1 cellular context compared by ENCODE assay signal in genomic region chr20:34302723-34303528, GRCh38.
TF ChIP-seq lines count a peak whose summit lies in the region.

AHCY (minus strand) TSS chr20:34303355; CDS start chr20:34303270, 85 bp downstream.

TF ChIP-seq in GM12878, 131 proteins besides CTCF, POLR2A, EP300 and RAD21 (continued from another document and continues in another):
- TF ChIP-seq, protein P1, sequence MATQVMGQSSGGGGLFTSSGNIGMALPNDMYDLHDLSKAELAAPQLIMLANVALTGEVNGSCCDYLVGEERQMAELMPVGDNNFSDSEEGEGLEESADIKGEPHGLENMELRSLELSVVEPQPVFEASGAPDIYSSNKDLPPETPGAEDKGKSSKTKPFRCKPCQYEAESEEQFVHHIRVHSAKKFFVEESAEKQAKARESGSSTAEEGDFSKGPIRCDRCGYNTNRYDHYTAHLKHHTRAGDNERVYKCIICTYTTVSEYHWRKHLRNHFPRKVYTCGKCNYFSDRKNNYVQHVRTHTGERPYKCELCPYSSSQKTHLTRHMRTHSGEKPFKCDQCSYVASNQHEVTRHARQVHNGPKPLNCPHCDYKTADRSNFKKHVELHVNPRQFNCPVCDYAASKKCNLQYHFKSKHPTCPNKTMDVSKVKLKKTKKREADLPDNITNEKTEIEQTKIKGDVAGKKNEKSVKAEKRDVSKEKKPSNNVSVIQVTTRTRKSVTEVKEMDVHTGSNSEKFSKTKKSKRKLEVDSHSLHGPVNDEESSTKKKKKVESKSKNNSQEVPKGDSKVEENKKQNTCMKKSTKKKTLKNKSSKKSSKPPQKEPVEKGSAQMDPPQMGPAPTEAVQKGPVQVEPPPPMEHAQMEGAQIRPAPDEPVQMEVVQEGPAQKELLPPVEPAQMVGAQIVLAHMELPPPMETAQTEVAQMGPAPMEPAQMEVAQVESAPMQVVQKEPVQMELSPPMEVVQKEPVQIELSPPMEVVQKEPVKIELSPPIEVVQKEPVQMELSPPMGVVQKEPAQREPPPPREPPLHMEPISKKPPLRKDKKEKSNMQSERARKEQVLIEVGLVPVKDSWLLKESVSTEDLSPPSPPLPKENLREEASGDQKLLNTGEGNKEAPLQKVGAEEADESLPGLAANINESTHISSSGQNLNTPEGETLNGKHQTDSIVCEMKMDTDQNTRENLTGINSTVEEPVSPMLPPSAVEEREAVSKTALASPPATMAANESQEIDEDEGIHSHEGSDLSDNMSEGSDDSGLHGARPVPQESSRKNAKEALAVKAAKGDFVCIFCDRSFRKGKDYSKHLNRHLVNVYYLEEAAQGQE (IDR thresholded peaks at IDR 0.05; ENCODE audit: low read depth, low read length): no peak
- TF ChIP-seq HDAC2 (IDR thresholded peaks at IDR 0.05) (no peak), BHLHE40 (IDR thresholded peaks at IDR 0.05; ENCODE audit: borderline replicate concordance in 1 of 2, low read depth in 2 of 2, low read length in 1 of 2) (peak; percentile 41 to 77; a peak in 1 of 4 replicates), KLF5 (IDR thresholded peaks at IDR 0.05; ENCODE audit: partially characterized antibody) (peak; percentile 42), KAT2A (conservative IDR thresholded peaks at IDR 0.05; ENCODE audit: control insufficient read depth, low read depth, low read length) (no peak), MYB (IDR thresholded peaks at IDR 0.05; ENCODE audit: borderline replicate concordance, low read depth, low read length) (no peak), GATAD2B (conservative IDR thresholded peaks at IDR 0.05; ENCODE audit: low read depth) (peak; percentile 94), BRCA1 (IDR thresholded peaks at IDR 0.05; ENCODE audit: low read depth, low read length) (no peak), SIN3A (IDR thresholded peaks at IDR 0.05; ENCODE audit: low read depth, low read length) (no peak; the same call in 1 of the 2 replicates), ZBED1 (IDR thresholded peaks at IDR 0.05; ENCODE audit: borderline replicate concordance) (no peak), ZSCAN29 (IDR thresholded peaks at IDR 0.05) (no peak), RAD51 (IDR thresholded peaks at IDR 0.05) (no peak), STAT1 (conservative IDR thresholded peaks at IDR 0.05) (no peak), TARDBP (IDR thresholded peaks at IDR 0.05; ENCODE audit: borderline replicate concordance) (no peak), CBFB (IDR thresholded peaks at IDR 0.05; ENCODE audit: low read depth) (no peak), PAX5 (IDR thresholded peaks at IDR 0.05; ENCODE audit: borderline replicate concordance, low read depth, low read length) (0 out of 2 replicates have a peak, but pooled peaks have one; percentile 16), CHD4 (IDR thresholded peaks at IDR 0.05) (0 out of 2 replicates have a peak, but pooled peaks have one; percentile 40), USF1 (IDR thresholded peaks at IDR 0.05; ENCODE audit: borderline replicate concordance, extremely low read length, insufficient read depth, low read depth, low read length) (no peak), CHD1 (IDR thresholded peaks at IDR 0.05; ENCODE audit: low read depth, low read length) (no peak), NR2C2 (IDR thresholded peaks at IDR 0.05; ENCODE audit: borderline replicate concordance, control insufficient read depth, insufficient read length, low read depth) (no peak), RFX5 (IDR thresholded peaks at IDR 0.05; ENCODE audit: low read depth, low read length) (no peak), ZNF217 (IDR thresholded peaks at IDR 0.05) (no peak), NFXL1 (IDR thresholded peaks at IDR 0.05; ENCODE audit: borderline replicate concordance) (no peak), ETV6 (conservative IDR thresholded peaks at IDR 0.05 in 1 of 2, IDR thresholded peaks at IDR 0.05 in 1 of 2; ENCODE audit: borderline replicate concordance in 1 of 2, low read depth in 1 of 2) (no peak), SMC3 (IDR thresholded peaks at IDR 0.05; ENCODE audit: borderline replicate concordance, low read length) (no peak), RELB (IDR thresholded peaks at IDR 0.05; ENCODE audit: low read depth) (peak; percentile 87), ZNF207 (IDR thresholded peaks at IDR 0.05; ENCODE audit: borderline replicate concordance) (peak; percentile 95; the same call in 1 of the 2 replicates), SRF (IDR thresholded peaks at IDR 0.05; ENCODE audit: low read depth in 2 of 2, low read length in 2 of 2) (0 out of 4 replicates have a peak, but pooled peaks of 1 of the 2 experiments have one; percentile 50), SPI1 (IDR thresholded peaks at IDR 0.05; ENCODE audit: borderline replicate concordance, insufficient read depth, low read depth, low read length) (peak; percentile 62), GABPA (IDR thresholded peaks at IDR 0.05; ENCODE audit: low read depth) (no peak), MYC (IDR thresholded peaks at IDR 0.05; ENCODE audit: insufficient read depth, insufficient read length, insufficient replicate concordance, low read length, severe bottlenecking) (peak; percentile 93), YY1 (IDR thresholded peaks at IDR 0.05; ENCODE audit: low read depth, low read length) (peak; percentile 92), TCF7 (IDR thresholded peaks at IDR 0.05; ENCODE audit: borderline replicate concordance) (no peak), NR2F1 (conservative IDR thresholded peaks at IDR 0.05) (no peak), CBX5 (IDR thresholded peaks at IDR 0.05; ENCODE audit: low read depth) (no peak), ASH2L (IDR thresholded peaks at IDR 0.05; ENCODE audit: borderline replicate concordance, low read depth) (0 out of 2 replicates have a peak, but pooled peaks have one; percentile 84), IRF3 (IDR thresholded peaks at IDR 0.05) (no peak), MEF2B (IDR thresholded peaks at IDR 0.05; ENCODE audit: partially characterized antibody, poor library complexity, severe bottlenecking) (peak; percentile 85), ZBTB4 (CRISPR knock-in tag; IDR thresholded peaks at IDR 0.05) (no peak), CBX3 (IDR thresholded peaks at IDR 0.05; ENCODE audit: borderline replicate concordance, low read depth) (no peak), CREB1 (IDR thresholded peaks at IDR 0.05; ENCODE audit: low read depth) (peak; percentile 65), SUPT20H (IDR thresholded peaks at IDR 0.05; ENCODE audit: borderline replicate concordance, control insufficient read depth, low read depth, low read length) (no peak), EGR1 (IDR thresholded peaks at IDR 0.05; ENCODE audit: borderline replicate concordance in 1 of 2, low read depth in 2 of 2, low read length in 2 of 2) (no peak), SIX5 (IDR thresholded peaks at IDR 0.05; ENCODE audit: low read depth, low read length, severe bottlenecking) (peak; percentile 89), MLLT1 (IDR thresholded peaks at IDR 0.05) (peak; percentile 97), BCL11A (IDR thresholded peaks at IDR 0.05; ENCODE audit: low read depth, low read length) (no peak)
- TF ChIP-seq, protein P2, sequence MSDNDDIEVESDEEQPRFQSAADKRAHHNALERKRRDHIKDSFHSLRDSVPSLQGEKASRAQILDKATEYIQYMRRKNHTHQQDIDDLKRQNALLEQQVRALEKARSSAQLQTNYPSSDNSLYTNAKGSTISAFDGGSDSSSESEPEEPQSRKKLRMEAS (IDR thresholded peaks at IDR 0.05; ENCODE audit: low read depth, low read length): peak; percentile 77
- TF ChIP-seq, protein P3, sequence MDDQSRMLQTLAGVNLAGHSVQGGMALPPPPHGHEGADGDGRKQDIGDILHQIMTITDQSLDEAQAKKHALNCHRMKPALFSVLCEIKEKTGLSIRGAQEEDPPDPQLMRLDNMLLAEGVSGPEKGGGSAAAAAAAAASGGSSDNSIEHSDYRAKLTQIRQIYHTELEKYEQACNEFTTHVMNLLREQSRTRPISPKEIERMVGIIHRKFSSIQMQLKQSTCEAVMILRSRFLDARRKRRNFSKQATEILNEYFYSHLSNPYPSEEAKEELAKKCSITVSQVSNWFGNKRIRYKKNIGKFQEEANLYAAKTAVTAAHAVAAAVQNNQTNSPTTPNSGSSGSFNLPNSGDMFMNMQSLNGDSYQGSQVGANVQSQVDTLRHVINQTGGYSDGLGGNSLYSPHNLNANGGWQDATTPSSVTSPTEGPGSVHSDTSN (IDR thresholded peaks at IDR 0.05; ENCODE audit: insufficient replicate concordance, low read depth, low read length): no peak
- TF ChIP-seq, protein P4, sequence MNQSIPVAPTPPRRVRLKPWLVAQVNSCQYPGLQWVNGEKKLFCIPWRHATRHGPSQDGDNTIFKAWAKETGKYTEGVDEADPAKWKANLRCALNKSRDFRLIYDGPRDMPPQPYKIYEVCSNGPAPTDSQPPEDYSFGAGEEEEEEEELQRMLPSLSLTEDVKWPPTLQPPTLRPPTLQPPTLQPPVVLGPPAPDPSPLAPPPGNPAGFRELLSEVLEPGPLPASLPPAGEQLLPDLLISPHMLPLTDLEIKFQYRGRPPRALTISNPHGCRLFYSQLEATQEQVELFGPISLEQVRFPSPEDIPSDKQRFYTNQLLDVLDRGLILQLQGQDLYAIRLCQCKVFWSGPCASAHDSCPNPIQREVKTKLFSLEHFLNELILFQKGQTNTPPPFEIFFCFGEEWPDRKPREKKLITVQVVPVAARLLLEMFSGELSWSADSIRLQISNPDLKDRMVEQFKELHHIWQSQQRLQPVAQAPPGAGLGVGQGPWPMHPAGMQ (IDR thresholded peaks at IDR 0.05; ENCODE audit: borderline replicate concordance): no peak
- TF ChIP-seq, protein P5, sequence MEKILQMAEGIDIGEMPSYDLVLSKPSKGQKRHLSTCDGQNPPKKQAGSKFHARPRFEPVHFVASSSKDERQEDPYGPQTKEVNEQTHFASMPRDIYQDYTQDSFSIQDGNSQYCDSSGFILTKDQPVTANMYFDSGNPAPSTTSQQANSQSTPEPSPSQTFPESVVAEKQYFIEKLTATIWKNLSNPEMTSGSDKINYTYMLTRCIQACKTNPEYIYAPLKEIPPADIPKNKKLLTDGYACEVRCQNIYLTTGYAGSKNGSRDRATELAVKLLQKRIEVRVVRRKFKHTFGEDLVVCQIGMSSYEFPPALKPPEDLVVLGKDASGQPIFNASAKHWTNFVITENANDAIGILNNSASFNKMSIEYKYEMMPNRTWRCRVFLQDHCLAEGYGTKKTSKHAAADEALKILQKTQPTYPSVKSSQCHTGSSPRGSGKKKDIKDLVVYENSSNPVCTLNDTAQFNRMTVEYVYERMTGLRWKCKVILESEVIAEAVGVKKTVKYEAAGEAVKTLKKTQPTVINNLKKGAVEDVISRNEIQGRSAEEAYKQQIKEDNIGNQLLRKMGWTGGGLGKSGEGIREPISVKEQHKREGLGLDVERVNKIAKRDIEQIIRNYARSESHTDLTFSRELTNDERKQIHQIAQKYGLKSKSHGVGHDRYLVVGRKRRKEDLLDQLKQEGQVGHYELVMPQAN (conservative IDR thresholded peaks at IDR 0.05): peak; percentile 89
